In genomic region chr17:8151120-8151640, GRCh38 we compare ENCODE assay signal across 8 cellular contexts. TPM values are rescaled to one million over a fixed set of nuclear protein-coding genes. Genes with fewer than 3 reads are reported as not detected.
A peak's percentile ranks its signal among the peaks of the same experiment; 100 is the strongest.
DNase-seq lines count a peak whose midpoint lies in the region; ATAC-seq and TF ChIP-seq lines count a peak whose summit lies in the region.

No MANE protein-coding gene starts in this region.

- peak overlapping the region; percentile 64 for H3K27ac ChIP-seq in DOHH2 (ENCODE audit: low read depth, low read length)
- no peak overlapping the region for H3K27ac ChIP-seq in GM23338 (ENCODE audit: low read depth)

- H3K27ac Mint-ChIP-seq in GM23338, result peak overlapping the region; percentile 20; the same call in 1 of the 2 replicates

- DNase-seq in GM23338 (ENCODE audit: low spot score) (peak; percentile 77), NCI-H1092 treated with DMSO at 0.1 percent for 48 hours (lab: John Stamatoyannopoulos, UW) (peak; percentile 52), cerebellar nuclear complex (lab: John Stamatoyannopoulos, UW) (peak; percentile 51 to 75), kidney epithelial cell (ENCODE audit: low read depth) (no peak), SW 1271 (lab: John Stamatoyannopoulos, UW) (no peak)
- peak; percentile 87 for DNase-seq in activated CD4-positive, alpha-beta T cell treated with anti-CD3 and anti-CD28 coated beads for 1 hour
- DNase-seq in stimulated activated CD4-positive, alpha-beta T cell treated with anti-CD3 and anti-CD28 coated beads, Interleukin-12 subunit alpha, Interleukin-12 subunit beta, amount 100 ng/mL, for 48 hours (ENCODE audit: low read depth in 2 of 3, low spot score in 1 of 3), result peak; percentile 66 to 85 (median 76)

- H3K9me2 ChIP-seq in DOHH2 (replicated peaks; ENCODE audit: control insufficient read depth, low read length), result no peaks in the 10 kb centered on the region
- H3K9me2 ChIP-seq in GM23338 (ENCODE audit: insufficient read depth), result no peaks in the 10 kb centered on the region

- no peak for TF ChIP-seq CTCF in DOHH2 (IDR thresholded peaks at IDR 0.05; ENCODE audit: low read depth, low read length, poor library complexity, severe bottlenecking)
- no peak for TF ChIP-seq CTCF in GM23338 (conservative IDR thresholded peaks at IDR 0.05; ENCODE audit: low read depth in 2 of 2)
- TF ChIP-seq CTCF in kidney epithelial cell (IDR thresholded peaks at IDR 0.05; ENCODE audit: insufficient read depth, low read length, poor library complexity, severe bottlenecking), result no peak

- H4K20me1 ChIP-seq in DOHH2 (ENCODE audit: control insufficient read depth, insufficient read depth, low read depth, low read length), result no peaks in the 10 kb centered on the region
- H4K20me1 ChIP-seq in GM23338 (replicated peaks; ENCODE audit: insufficient read depth), result no peaks in the 10 kb centered on the region; the same call in 1 of the 2 replicates

- peaks cover 29% of the 10 kb centered on the region for H3K36me3 Mint-ChIP-seq in GM23338 (ENCODE audit: low read depth)

- peak overlapping the region; percentile 90 for H3K4me3 ChIP-seq in DOHH2 (ENCODE audit: low read length)
- peak overlapping the region; percentile 97 for H3K4me3 ChIP-seq in GM23338
- peak overlapping the region; percentile 62 for H3K4me3 ChIP-seq in kidney epithelial cell (ENCODE audit: low read depth, low read length)

- H3F3A ChIP-seq in DOHH2 (ENCODE audit: control insufficient read depth, insufficient read depth), result peaks cover 11% of the 10 kb centered on the region
- H3F3A ChIP-seq in GM23338 (replicated peaks; ENCODE audit: low read depth), result peaks cover 38% of the 10 kb centered on the region; the same call in 1 of the 2 replicates

- ATAC-seq in GM23338, result peak; percentile 6

- H2AFZ ChIP-seq in GM23338, result peak overlapping the region; percentile 23; the same call in 1 of the 2 replicates

- H3K4me1 ChIP-seq in DOHH2 (ENCODE audit: control insufficient read depth, low read length) (peaks cover 58% of the 10 kb centered on the region), GM23338 (ENCODE audit: insufficient read depth) (peaks cover 30% of the 10 kb centered on the region)

- peaks cover 27% of the 10 kb centered on the region for H3K27me3 Mint-ChIP-seq in GM23338 (ENCODE audit: insufficient read depth, low read depth, poor library complexity)

- peaks cover 24% of the 10 kb centered on the region for H3K79me2 ChIP-seq in DOHH2 (ENCODE audit: control insufficient read depth, low read length)
- H3K79me2 ChIP-seq in GM23338 (replicated peaks; ENCODE audit: insufficient read depth), result peaks cover 6% of the 10 kb centered on the region; the same call in 1 of the 2 replicates

- H3K4me3 Mint-ChIP-seq in GM23338, result no peak overlapping the region; the same call in none of the 3 replicates

- H3K9me3 ChIP-seq in DOHH2 (ENCODE audit: control insufficient read depth, insufficient read depth, low read length), result no peaks in the 10 kb centered on the region

- peak overlapping the region; percentile 99 for H3K4me2 ChIP-seq in DOHH2 (ENCODE audit: low read length)
- H3K4me2 ChIP-seq in GM23338, result peak overlapping the region; percentile 100

- no peaks in the 10 kb centered on the region; the same call in 2 of the 3 replicates for H3K9me3 Mint-ChIP-seq in GM23338

- H3K4me1 Mint-ChIP-seq in GM23338, result peaks cover 17% of the 10 kb centered on the region

- H3K27me3 ChIP-seq in DOHH2 (ENCODE audit: control insufficient read depth, low read length) (no peaks in the 10 kb centered on the region), GM23338 (ENCODE audit: insufficient read depth) (no peaks in the 10 kb centered on the region), kidney epithelial cell (ENCODE audit: control insufficient read depth, insufficient read depth, low read length) (no peaks in the 10 kb centered on the region)

- H3K36me3 ChIP-seq in DOHH2 (ENCODE audit: control insufficient read depth, low read length), result peaks cover 39% of the 10 kb centered on the region
- H3K36me3 ChIP-seq in GM23338 (ENCODE audit: insufficient read depth), result no peaks in the 10 kb centered on the region
- peaks cover 4% of the 10 kb centered on the region for H3K36me3 ChIP-seq in kidney epithelial cell (ENCODE audit: control insufficient read depth, insufficient read depth, low read length)

TF ChIP-seq in GM23338, 12 proteins besides CTCF, POLR2A, EP300 and RAD21:
- TF ChIP-seq ETS1 (IDR thresholded peaks at IDR 0.05), result peak; percentile 29
- TF ChIP-seq EZH2phosphoT487 (IDR thresholded peaks at IDR 0.05; ENCODE audit: unreplicated experiment), result no peak
- TF ChIP-seq CREB1 (CRISPR knock-in tag; IDR thresholded peaks at IDR 0.05; ENCODE audit: low read depth), result peak; percentile 75
TF ChIP-seq in GM23338: peak in this region for 2.

RNA-seq across cellular contexts. Expression of gene PER1, which starts 1.0 kb away (rescaled TPM):
- 36.1 and 40.5 TPM in 2 replicates for total RNA-seq in GM23338 (2014; rRNA removed; shearing (Covaris generic))
- polyA plus RNA-seq in GM23338 (2016; fragmentation: Nextera tagmentation; extraction: Ambion mirVana), result 12.2 and 12.4 TPM in 2 replicates
- 11.0 and 19.4 TPM in 2 replicates for total RNA-seq in kidney epithelial cell

RNA-seq across cellular contexts. Expression of gene VAMP2, which starts 11.6 kb away (rescaled TPM):
- 6.9 and 9.8 TPM in 2 replicates for total RNA-seq in GM23338 (2014; rRNA removed; shearing (Covaris generic))
- polyA plus RNA-seq in GM23338 (2016; fragmentation: Nextera tagmentation; extraction: Ambion mirVana), result 25.4 and 32.3 TPM in 2 replicates
- 7.0 and 8.0 TPM in 2 replicates for total RNA-seq in kidney epithelial cell

RNA-seq across cellular contexts. Expression of gene TMEM107, which starts 25.0 kb away (rescaled TPM):
- 11.0 and 20.4 TPM in 2 replicates for total RNA-seq in GM23338 (2014; rRNA removed; shearing (Covaris generic))
- polyA plus RNA-seq in GM23338 (2016; fragmentation: Nextera tagmentation; extraction: Ambion mirVana), result 10.8 and 16.3 TPM in 2 replicates
- 10.0 and 14.7 TPM in 2 replicates for total RNA-seq in kidney epithelial cell

RNA-seq across cellular contexts. Expression of gene HES7, which starts 27.3 kb away (rescaled TPM):
- 0.14 TPM in 1 of 2 replicates, not detected in the other for total RNA-seq in GM23338 (2014; rRNA removed; shearing (Covaris generic))
- polyA plus RNA-seq in GM23338 (2016; fragmentation: Nextera tagmentation; extraction: Ambion mirVana), result 0.24 TPM in 1 of 2 replicates, not detected in the other
- total RNA-seq in kidney epithelial cell, result 1.8 TPM in 1 of 2 replicates, not detected in the other

RNA-seq across cellular contexts. Expression of gene ALOXE3, which starts 32.9 kb away (rescaled TPM):
- total RNA-seq in GM23338 (2014; rRNA removed; shearing (Covaris generic)), result 0.10 and 1.6 TPM in 2 replicates
- polyA plus RNA-seq in GM23338 (2016; fragmentation: Nextera tagmentation; extraction: Ambion mirVana), result 0.27 TPM in 1 of 2 replicates, not detected in the other
- 0.75 and 2.5 TPM in 2 replicates for total RNA-seq in kidney epithelial cell

Comparison
In these comparisons a context has a peak if more than half of its experiments do, and no peak if none do; other contexts are left out.
1. DNase-seq: peak in GM23338 (single experiment), NCI-H1092 treated with DMSO at 0.1 percent for 48 hours (single experiment), activated CD4-positive, alpha-beta T cell treated with anti-CD3 and anti-CD28 coated beads for 1 hour (single experiment), cerebellar nuclear complex (2 of 2) and stimulated activated CD4-positive, alpha-beta T cell treated with anti-CD3 and anti-CD28 coated beads, Interleukin-12 subunit alpha, Interleukin-12 subunit beta, amount 100 ng/mL, for 48 hours (3 of 3); none in kidney epithelial cell (single experiment) and SW 1271 (0 of 2).
2. Peak in every context shown above with its lines, with median percentiles within 50 percentile points of each other: H3K4me3 ChIP-seq.